Comparison of ENCODE assay signal across 2 cellular contexts in genomic region chr12:53791735-53792326, GRCh38.
TF ChIP-seq lines count a peak whose summit lies in the region.

No MANE protein-coding gene starts in this region.

TF ChIP-seq in SK-N-SH, 30 proteins besides CTCF, POLR2A, EP300 and RAD21 (continued from another document):
- TF ChIP-seq FOXM1 (IDR thresholded peaks at IDR 0.05; ENCODE audit: low read depth) (no peak), PBX3 (IDR thresholded peaks at IDR 0.05) (no peak), TEAD4 (IDR thresholded peaks at IDR 0.05; ENCODE audit: borderline replicate concordance, insufficient read depth) (no peak)

TF ChIP-seq in SK-N-SH treated with all-trans-retinoic acid at 6 μM for 48 hours, 23 proteins besides CTCF, POLR2A, EP300 and RAD21:
- TF ChIP-seq, protein P1, sequence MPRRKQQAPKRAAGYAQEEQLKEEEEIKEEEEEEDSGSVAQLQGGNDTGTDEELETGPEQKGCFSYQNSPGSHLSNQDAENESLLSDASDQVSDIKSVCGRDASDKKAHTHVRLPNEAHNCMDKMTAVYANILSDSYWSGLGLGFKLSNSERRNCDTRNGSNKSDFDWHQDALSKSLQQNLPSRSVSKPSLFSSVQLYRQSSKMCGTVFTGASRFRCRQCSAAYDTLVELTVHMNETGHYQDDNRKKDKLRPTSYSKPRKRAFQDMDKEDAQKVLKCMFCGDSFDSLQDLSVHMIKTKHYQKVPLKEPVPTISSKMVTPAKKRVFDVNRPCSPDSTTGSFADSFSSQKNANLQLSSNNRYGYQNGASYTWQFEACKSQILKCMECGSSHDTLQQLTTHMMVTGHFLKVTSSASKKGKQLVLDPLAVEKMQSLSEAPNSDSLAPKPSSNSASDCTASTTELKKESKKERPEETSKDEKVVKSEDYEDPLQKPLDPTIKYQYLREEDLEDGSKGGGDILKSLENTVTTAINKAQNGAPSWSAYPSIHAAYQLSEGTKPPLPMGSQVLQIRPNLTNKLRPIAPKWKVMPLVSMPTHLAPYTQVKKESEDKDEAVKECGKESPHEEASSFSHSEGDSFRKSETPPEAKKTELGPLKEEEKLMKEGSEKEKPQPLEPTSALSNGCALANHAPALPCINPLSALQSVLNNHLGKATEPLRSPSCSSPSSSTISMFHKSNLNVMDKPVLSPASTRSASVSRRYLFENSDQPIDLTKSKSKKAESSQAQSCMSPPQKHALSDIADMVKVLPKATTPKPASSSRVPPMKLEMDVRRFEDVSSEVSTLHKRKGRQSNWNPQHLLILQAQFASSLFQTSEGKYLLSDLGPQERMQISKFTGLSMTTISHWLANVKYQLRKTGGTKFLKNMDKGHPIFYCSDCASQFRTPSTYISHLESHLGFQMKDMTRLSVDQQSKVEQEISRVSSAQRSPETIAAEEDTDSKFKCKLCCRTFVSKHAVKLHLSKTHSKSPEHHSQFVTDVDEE (CRISPR knock-in tag; IDR thresholded peaks at IDR 0.05), result no peak
- TF ChIP-seq, protein P2, sequence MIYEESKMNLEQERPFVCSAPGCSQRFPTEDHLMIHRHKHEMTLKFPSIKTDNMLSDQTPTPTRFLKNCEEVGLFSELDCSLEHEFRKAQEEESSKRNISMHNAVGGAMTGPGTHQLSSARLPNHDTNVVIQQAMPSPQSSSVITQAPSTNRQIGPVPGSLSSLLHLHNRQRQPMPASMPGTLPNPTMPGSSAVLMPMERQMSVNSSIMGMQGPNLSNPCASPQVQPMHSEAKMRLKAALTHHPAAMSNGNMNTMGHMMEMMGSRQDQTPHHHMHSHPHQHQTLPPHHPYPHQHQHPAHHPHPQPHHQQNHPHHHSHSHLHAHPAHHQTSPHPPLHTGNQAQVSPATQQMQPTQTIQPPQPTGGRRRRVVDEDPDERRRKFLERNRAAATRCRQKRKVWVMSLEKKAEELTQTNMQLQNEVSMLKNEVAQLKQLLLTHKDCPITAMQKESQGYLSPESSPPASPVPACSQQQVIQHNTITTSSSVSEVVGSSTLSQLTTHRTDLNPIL (CRISPR knock-in tag; IDR thresholded peaks at IDR 0.05; ENCODE audit: low read depth), result no peak
- no peak for TF ChIP-seq PPARA (CRISPR knock-in tag; IDR thresholded peaks at IDR 0.05; ENCODE audit: borderline replicate concordance)
- TF ChIP-seq BACH2 (CRISPR knock-in tag; IDR thresholded peaks at IDR 0.05; ENCODE audit: borderline replicate concordance), result no peak
- no peak for TF ChIP-seq ZC3H10 (CRISPR knock-in tag; IDR thresholded peaks at IDR 0.05)
- TF ChIP-seq ZNF565 (CRISPR knock-in tag; conservative IDR thresholded peaks at IDR 0.05; ENCODE audit: low read depth), result no peak
- TF ChIP-seq CSDC2 (CRISPR knock-in tag; IDR thresholded peaks at IDR 0.05), result no peak
- TF ChIP-seq, protein P3, sequence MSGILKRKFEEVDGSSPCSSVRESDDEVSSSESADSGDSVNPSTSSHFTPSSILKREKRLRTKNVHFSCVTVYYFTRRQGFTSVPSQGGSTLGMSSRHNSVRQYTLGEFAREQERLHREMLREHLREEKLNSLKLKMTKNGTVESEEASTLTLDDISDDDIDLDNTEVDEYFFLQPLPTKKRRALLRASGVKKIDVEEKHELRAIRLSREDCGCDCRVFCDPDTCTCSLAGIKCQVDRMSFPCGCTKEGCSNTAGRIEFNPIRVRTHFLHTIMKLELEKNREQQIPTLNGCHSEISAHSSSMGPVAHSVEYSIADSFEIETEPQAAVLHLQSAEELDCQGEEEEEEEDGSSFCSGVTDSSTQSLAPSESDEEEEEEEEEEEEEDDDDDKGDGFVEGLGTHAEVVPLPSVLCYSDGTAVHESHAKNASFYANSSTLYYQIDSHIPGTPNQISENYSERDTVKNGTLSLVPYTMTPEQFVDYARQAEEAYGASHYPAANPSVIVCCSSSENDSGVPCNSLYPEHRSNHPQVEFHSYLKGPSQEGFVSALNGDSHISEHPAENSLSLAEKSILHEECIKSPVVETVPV (CRISPR knock-in tag; IDR thresholded peaks at IDR 0.05), result no peak
- TF ChIP-seq ZFP30 (CRISPR knock-in tag; IDR thresholded peaks at IDR 0.05), result no peak
- TF ChIP-seq, protein P4, sequence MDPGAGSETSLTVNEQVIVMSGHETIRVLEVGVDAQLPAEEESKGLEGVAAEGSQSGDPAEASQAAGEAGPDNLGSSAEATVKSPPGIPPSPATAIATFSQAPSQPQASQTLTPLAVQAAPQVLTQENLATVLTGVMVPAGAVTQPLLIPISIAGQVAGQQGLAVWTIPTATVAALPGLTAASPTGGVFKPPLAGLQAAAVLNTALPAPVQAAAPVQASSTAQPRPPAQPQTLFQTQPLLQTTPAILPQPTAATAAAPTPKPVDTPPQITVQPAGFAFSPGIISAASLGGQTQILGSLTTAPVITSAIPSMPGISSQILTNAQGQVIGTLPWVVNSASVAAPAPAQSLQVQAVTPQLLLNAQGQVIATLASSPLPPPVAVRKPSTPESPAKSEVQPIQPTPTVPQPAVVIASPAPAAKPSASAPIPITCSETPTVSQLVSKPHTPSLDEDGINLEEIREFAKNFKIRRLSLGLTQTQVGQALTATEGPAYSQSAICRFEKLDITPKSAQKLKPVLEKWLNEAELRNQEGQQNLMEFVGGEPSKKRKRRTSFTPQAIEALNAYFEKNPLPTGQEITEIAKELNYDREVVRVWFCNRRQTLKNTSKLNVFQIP (CRISPR knock-in tag; IDR thresholded peaks at IDR 0.05; ENCODE audit: borderline replicate concordance, low read depth), result no peak
- no peak for TF ChIP-seq ZNF8 (CRISPR knock-in tag; IDR thresholded peaks at IDR 0.05)
- TF ChIP-seq ZNF70 (CRISPR knock-in tag; IDR thresholded peaks at IDR 0.05), result no peak
- TF ChIP-seq SNAI2 (CRISPR knock-in tag; IDR thresholded peaks at IDR 0.05), result no peak
- TF ChIP-seq ARNTL (CRISPR knock-in tag; IDR thresholded peaks at IDR 0.05; ENCODE audit: borderline replicate concordance, low read depth), result no peak
- TF ChIP-seq TOX (CRISPR knock-in tag; IDR thresholded peaks at IDR 0.05; ENCODE audit: borderline replicate concordance), result no peak
